Comparison of ENCODE assay signal across 8 cellular contexts in the genomic region with DNA sequence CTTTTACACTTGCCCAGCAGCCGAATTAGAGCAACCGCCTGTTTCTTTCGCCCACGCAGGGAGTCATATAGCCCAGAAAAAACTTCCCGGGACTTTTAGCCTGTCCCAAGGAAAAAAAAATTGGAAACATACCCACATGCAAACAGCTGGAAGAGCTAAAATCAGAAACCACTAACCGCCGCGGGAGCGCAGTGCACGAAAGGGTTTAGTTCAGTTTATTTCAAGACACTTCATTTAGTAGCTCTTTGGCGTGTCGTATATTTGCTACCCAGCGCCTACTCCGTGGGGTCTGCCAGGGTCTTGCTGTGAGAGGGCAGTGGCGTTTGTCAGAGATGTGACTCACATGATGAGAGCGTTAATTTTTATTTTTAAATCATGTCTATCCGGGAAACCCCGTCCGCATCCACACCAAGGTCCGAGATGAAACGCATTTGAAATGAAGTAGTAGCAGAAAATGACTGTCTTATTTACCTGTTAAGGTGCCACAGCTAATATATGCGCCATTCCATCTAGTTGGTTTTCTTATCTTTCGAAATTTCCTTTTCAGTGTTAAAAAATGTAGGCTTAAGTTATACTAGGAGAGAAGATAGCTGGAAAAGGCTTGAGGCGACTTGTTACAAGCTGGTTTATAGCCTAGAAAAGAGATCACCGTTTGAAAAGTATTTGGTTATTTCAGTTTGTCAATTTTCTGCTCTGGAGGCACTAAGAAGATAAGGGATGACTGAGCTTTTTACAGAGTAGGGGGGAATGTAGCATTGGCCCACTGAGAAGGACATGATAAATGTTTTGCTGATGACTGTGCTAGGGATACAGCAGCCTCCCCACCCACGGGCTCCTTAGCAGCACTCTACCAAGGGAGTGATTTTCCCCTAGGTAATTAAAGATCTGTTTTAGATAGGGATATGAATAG. TPM values are rescaled to one million over a fixed set of nuclear protein-coding genes. Genes with fewer than 3 reads are reported as not detected.
DNase-seq lines count a peak whose midpoint lies in the region; ATAC-seq and TF ChIP-seq lines count a peak whose summit lies in the region.

No MANE protein-coding gene starts in this region.

- H3K4me3 ChIP-seq in SK-N-SH (ENCODE audit: low read depth in 2 of 2, low read length in 1 of 2) (peak overlapping the region; percentile 75 to 76; a peak in 3 of 4 replicates), lung (peak overlapping the region; percentile 29), upper lobe of left lung (peak overlapping the region; percentile 62 to 93 (median 78))

- peak overlapping the region; percentile 61 for H3K4me3 Mint-ChIP-seq in central memory CD8-positive, alpha-beta T cell

- CTCF ChIA-PET in SK-N-SH (lab: Yijun Ruan, JAX): interaction anchor here (0.9 to 1.0 kb wide), 2 partner anchors 12 to 38 kb away, joined by 3 read pairs; no protein-coding TSS in a partner anchor

- H3K4me1 ChIP-seq in SK-N-SH (ENCODE audit: control insufficient read depth in 1 of 2, insufficient read depth in 2 of 2, low read depth in 1 of 2, low read length in 1 of 2) (peaks cover 7 to 10% of the 10 kb centered on the region in 2 experiments; a peak in 3 of 4 replicates), lung (ENCODE audit: control insufficient read depth in 2 of 2, insufficient read depth in 2 of 2, low read length in 2 of 2) (peaks cover 1 to 6% of the 10 kb centered on the region in 2 donors), upper lobe of left lung (peaks cover 0 to 32% (median 5%) of the 10 kb centered on the region in 4 donors)

- H3F3A ChIP-seq in SK-N-SH (replicated peaks; ENCODE audit: insufficient read depth): peaks cover 24% of the 10 kb centered on the region

- peaks cover 17% of the 10 kb centered on the region for H3K4me1 Mint-ChIP-seq in central memory CD8-positive, alpha-beta T cell

- TF ChIP-seq RAD21 in SK-N-SH (IDR thresholded peaks at IDR 0.05; ENCODE audit: low read length): no peak

- H3K79me2 ChIP-seq in SK-N-SH (ENCODE audit: insufficient read depth): no peaks in the 10 kb centered on the region

- H4K20me1 ChIP-seq in SK-N-SH (ENCODE audit: insufficient read depth): no peaks in the 10 kb centered on the region

- H3K36me3 ChIP-seq in SK-N-SH (replicated peaks in 1 of 2; ENCODE audit: control insufficient read depth in 1 of 2, insufficient read depth in 2 of 2, low read length in 1 of 2): no peaks in the 10 kb centered on the region
- H3K36me3 ChIP-seq in lung (ENCODE audit: control insufficient read depth in 2 of 2, insufficient read depth in 2 of 2, low read length in 2 of 2): peaks cover 0 to 3% of the 10 kb centered on the region in 2 donors
- peaks cover 0 to 6% (median 0%) of the 10 kb centered on the region in 4 donors for H3K36me3 ChIP-seq in upper lobe of left lung

- no peak overlapping the region for H3K27ac Mint-ChIP-seq in central memory CD8-positive, alpha-beta T cell (ENCODE audit: low read depth)

- H3K9me3 Mint-ChIP-seq in central memory CD8-positive, alpha-beta T cell: no peaks in the 10 kb centered on the region

- no peaks in the 10 kb centered on the region for H3K9me2 ChIP-seq in SK-N-SH

- TF ChIP-seq EP300 in SK-N-SH (IDR thresholded peaks at IDR 0.05; ENCODE audit: borderline replicate concordance in 1 of 2, low read depth in 1 of 2, low read length in 1 of 2) (no peak), upper lobe of left lung (IDR thresholded peaks at IDR 0.05) (no peak)

- H3K27me3 ChIP-seq in SK-N-SH (ENCODE audit: insufficient read depth) (no peaks in the 10 kb centered on the region), lung (ENCODE audit: control insufficient read depth, insufficient read depth) (no peaks in the 10 kb centered on the region), upper lobe of left lung (no peaks in the 10 kb centered on the region)

- H3K27ac ChIP-seq in SK-N-SH (ENCODE audit: low read depth in 2 of 2, low read length in 1 of 2): no peak overlapping the region
- H3K27ac ChIP-seq in lung (ENCODE audit: low read depth in 1 of 2, low read length in 1 of 2): peak overlapping the region; percentile 64 to 81
- peak overlapping the region; percentile 74 to 91 (median 88) for H3K27ac ChIP-seq in upper lobe of left lung

- no peak for TF ChIP-seq POLR2A in upper lobe of left lung (IDR thresholded peaks at IDR 0.05)

- H3K9me3 ChIP-seq in SK-N-SH (no peaks in the 10 kb centered on the region), lung (ENCODE audit: control insufficient read depth in 2 of 2, insufficient read depth in 1 of 2, low read length in 1 of 2) (no peaks in the 10 kb centered on the region), upper lobe of left lung (no peaks in the 10 kb centered on the region)

- DNase-seq in SK-N-SH (peak; percentile 52), NCI-H69 (lab: John Stamatoyannopoulos, UW) (peak; percentile 43), lung (ENCODE audit: low spot score) (no peak), upper lobe of left lung (peak in 1 of 2 donors; percentile 42), germinal center (ENCODE audit: low spot score) (no peak), cortex of kidney (lab: John Stamatoyannopoulos, UW) (no peak)
- no peak for DNase-seq in central memory CD8-positive, alpha-beta T cell (ENCODE audit: low spot score in 2 of 2)

- TF ChIP-seq CTCF in SK-N-SH (IDR thresholded peaks at IDR 0.05) (no peak), lung (IDR thresholded peaks at IDR 0.05; ENCODE audit: control extremely low read depth, extremely low read depth) (no peak), upper lobe of left lung (IDR thresholded peaks at IDR 0.05) (no peak)

- H3K36me3 Mint-ChIP-seq in central memory CD8-positive, alpha-beta T cell (ENCODE audit: insufficient read depth): peaks cover 8% of the 10 kb centered on the region

- H3K4me2 ChIP-seq in SK-N-SH: peak overlapping the region; percentile 71

- H2AFZ ChIP-seq in SK-N-SH (ENCODE audit: low read depth): peak overlapping the region; percentile 56; the same call in 1 of the 2 replicates

- H3K9ac ChIP-seq in SK-N-SH: no peak overlapping the region; the same call in 1 of the 2 replicates

- no peak for ATAC-seq in SK-N-SH treated with all-trans-retinoic acid at 6 μM for 48 hours
- no peak for ATAC-seq in central memory CD8-positive, alpha-beta T cell (replicated peaks; ENCODE audit: extremely low read depth, poor library complexity, severe bottlenecking)
- ATAC-seq in lung (ENCODE audit: insufficient read depth, low FRiP score): no peak
- ATAC-seq in upper lobe of left lung (ENCODE audit: low FRiP score in 2 of 2): no peak

- peaks cover 49% of the 10 kb centered on the region for H3K27me3 Mint-ChIP-seq in central memory CD8-positive, alpha-beta T cell

- POLR2A ChIA-PET in SK-N-SH (lab: Yijun Ruan, JAX): no interaction called here

- 34% methylated on average over 26 of the region's 26 CpGs for WGBS in SK-N-SH (ENCODE audit: low lambda C conversion rate)
- WGBS in lung, 2 donors: 12 to 16% methylated on average over 26 of the region's 26 CpGs
- 12 to 19% methylated on average over 26 of the region's 26 CpGs for WGBS in upper lobe of left lung, 2 donors

TF ChIP-seq in SK-N-SH, 30 proteins besides CTCF, POLR2A, EP300 and RAD21 (continues in another document):
- TF ChIP-seq, protein P1, sequence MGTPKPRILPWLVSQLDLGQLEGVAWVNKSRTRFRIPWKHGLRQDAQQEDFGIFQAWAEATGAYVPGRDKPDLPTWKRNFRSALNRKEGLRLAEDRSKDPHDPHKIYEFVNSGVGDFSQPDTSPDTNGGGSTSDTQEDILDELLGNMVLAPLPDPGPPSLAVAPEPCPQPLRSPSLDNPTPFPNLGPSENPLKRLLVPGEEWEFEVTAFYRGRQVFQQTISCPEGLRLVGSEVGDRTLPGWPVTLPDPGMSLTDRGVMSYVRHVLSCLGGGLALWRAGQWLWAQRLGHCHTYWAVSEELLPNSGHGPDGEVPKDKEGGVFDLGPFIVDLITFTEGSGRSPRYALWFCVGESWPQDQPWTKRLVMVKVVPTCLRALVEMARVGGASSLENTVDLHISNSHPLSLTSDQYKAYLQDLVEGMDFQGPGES (IDR thresholded peaks at IDR 0.05; ENCODE audit: low read depth, low read length): no peak
- TF ChIP-seq, protein P2, sequence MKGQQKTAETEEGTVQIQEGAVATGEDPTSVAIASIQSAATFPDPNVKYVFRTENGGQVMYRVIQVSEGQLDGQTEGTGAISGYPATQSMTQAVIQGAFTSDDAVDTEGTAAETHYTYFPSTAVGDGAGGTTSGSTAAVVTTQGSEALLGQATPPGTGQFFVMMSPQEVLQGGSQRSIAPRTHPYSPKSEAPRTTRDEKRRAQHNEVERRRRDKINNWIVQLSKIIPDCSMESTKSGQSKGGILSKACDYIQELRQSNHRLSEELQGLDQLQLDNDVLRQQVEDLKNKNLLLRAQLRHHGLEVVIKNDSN (IDR thresholded peaks at IDR 0.05; ENCODE audit: borderline replicate concordance, low read depth): no peak
- TF ChIP-seq RXRA (IDR thresholded peaks at IDR 0.05; ENCODE audit: borderline replicate concordance, low read depth): no peak

TF ChIP-seq in SK-N-SH treated with all-trans-retinoic acid at 6 μM for 48 hours, 23 proteins besides CTCF, POLR2A, EP300 and RAD21 (continues in another document):
- TF ChIP-seq, protein P3, sequence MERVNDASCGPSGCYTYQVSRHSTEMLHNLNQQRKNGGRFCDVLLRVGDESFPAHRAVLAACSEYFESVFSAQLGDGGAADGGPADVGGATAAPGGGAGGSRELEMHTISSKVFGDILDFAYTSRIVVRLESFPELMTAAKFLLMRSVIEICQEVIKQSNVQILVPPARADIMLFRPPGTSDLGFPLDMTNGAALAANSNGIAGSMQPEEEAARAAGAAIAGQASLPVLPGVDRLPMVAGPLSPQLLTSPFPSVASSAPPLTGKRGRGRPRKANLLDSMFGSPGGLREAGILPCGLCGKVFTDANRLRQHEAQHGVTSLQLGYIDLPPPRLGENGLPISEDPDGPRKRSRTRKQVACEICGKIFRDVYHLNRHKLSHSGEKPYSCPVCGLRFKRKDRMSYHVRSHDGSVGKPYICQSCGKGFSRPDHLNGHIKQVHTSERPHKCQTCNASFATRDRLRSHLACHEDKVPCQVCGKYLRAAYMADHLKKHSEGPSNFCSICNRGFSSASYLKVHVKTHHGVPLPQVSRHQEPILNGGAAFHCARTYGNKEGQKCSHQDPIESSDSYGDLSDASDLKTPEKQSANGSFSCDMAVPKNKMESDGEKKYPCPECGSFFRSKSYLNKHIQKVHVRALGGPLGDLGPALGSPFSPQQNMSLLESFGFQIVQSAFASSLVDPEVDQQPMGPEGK (CRISPR knock-in tag; IDR thresholded peaks at IDR 0.05; ENCODE audit: borderline replicate concordance): no peak

RNA-seq across cellular contexts. Expression of gene KLF5, which starts 1.7 kb away (rescaled TPM):
- polyA plus RNA-seq in SK-N-SH (2012; rRNA removed) (2.7 and 3.9 TPM in 2 replicates), lung (10 to 100 TPM; 22.2 to 44.8 TPM)
- polyA plus RNA-seq in SK-N-SH (2012; cell fraction: cytosol; rRNA removed): 2.9 and 3.2 TPM in 2 replicates
- 1.5 and 3.4 TPM in 2 replicates for polyA plus RNA-seq in SK-N-SH (2012; cell fraction: nucleus; rRNA removed)
- total RNA-seq in lung (10 to 100 TPM; 50.6 to 58.6 TPM), upper lobe of left lung (100 to 1,000 TPM in 1 of 6 donors, 10 to 100 TPM in 5; 43.5 to 112 (median 61.8) TPM)

Comparison
In these comparisons a context has a peak if more than half of its experiments do, and no peak if none do; other contexts are left out.
1. DNase-seq: peak in SK-N-SH (single experiment) and NCI-H69 (single experiment); none in central memory CD8-positive, alpha-beta T cell (0 of 2), lung (single experiment), germinal center (single experiment) and cortex of kidney (single experiment).
2. H3K27ac ChIP-seq: peak in lung (2 of 2) and upper lobe of left lung (4 of 4); none in SK-N-SH (0 of 2).
3. Peak in every context shown above with its lines, with median percentiles within 50 percentile points of each other: H3K4me3 ChIP-seq.